18 cellular contexts compared by ENCODE assay signal in genomic region chr7:16923019-16923418, GRCh38. TPM values are rescaled to one million over a fixed set of nuclear protein-coding genes. Genes with fewer than 3 reads are reported as not detected.
DNase-seq lines count a peak whose midpoint lies in the region; ATAC-seq and TF ChIP-seq lines count a peak whose summit lies in the region.
"Had no signal": no experiment of that assay in that cellular context is flagged by ENCODE, and none has a peak within 500 bp of the region (broad histone marks: within the 10 kb centered on the region; RNA-seq: fewer than 3 reads in every experiment).

No MANE protein-coding gene starts in this region.

- no peaks in the 10 kb centered on the region for H3K36me3 ChIP-seq in OCI-LY1 (ENCODE audit: insufficient read depth, low read length)
- H3K36me3 ChIP-seq in colonic mucosa = no peaks in the 10 kb centered on the region
- no peaks in the 10 kb centered on the region for H3K36me3 ChIP-seq in transverse colon
- H3K36me3 ChIP-seq: sigmoid colon, SJSA1 had no signal

- no peaks in the 10 kb centered on the region for H4K20me1 ChIP-seq in OCI-LY1 (ENCODE audit: insufficient read depth, low read length)

- peak overlapping the region; percentile 45 for H3K27ac Mint-ChIP-seq in activated T-cell treated with anti-CD3 and anti-CD28 coated beads, Interleukin-2, amount 50 U/mL, for 24 hours
- H3K27ac Mint-ChIP-seq: activated T-helper 1 cell treated with anti-CD3 and anti-CD28 coated beads, Interleukin-12 subunit alpha, Interleukin-12 subunit beta, Interleukin-2, Interleukin-4 antibody, amounts not matched to agents 30 ng/mL and 10 ng/mL and 1 ng/mL, durations not matched to agents 14 hours and 24 hours and 36 hours had no signal

- in situ Hi-C loops in transverse colon (cut with MboI; ENCODE audit: low pct_ligation_motif_present in 1 of 4, low pct_unique_long_range_greater_than_20kb in 1 of 4, low sequenced_read_pairs in 3 of 4) = loop anchor here in 1 of 4 donors (25.0 kb wide), 1 partner anchor 236 kb away; no protein-coding TSS in a partner anchor

- intact Hi-C loops in colonic mucosa (cut with DNase I) (loop anchor here (10.0 kb wide), 1 partner anchor 722 kb away; no protein-coding TSS in a partner anchor), transverse colon (cut with DNase I; ENCODE audit: low total_unique reads) (no loop called here)

- H3K9me2 ChIP-seq in OCI-LY1 (ENCODE audit: low read depth, low read length) = no peaks in the 10 kb centered on the region

- H3K9me3 ChIP-seq in OCI-LY1 (ENCODE audit: low read length) (0 out of 2 replicates have a peak, but pooled peaks cover 7% of the 10 kb centered on the region), colonic mucosa (no peaks in the 10 kb centered on the region), transverse colon (no peaks in the 10 kb centered on the region)
- H3K9me3 ChIP-seq: body of pancreas, sigmoid colon, SJSA1 had no signal

- no peaks in the 10 kb centered on the region for H3F3A ChIP-seq in OCI-LY1 (ENCODE audit: insufficient read depth, low read length)

- no peak for ATAC-seq in HG03025 (IDR thresholded peaks at IDR 0.05; ENCODE audit: low FRiP score, unreplicated experiment)
- no peak for ATAC-seq in GM19452 (IDR thresholded peaks at IDR 0.05; ENCODE audit: unreplicated experiment)
- ATAC-seq: body of pancreas had no signal

- H3K27ac ChIP-seq in OCI-LY1 (ENCODE audit: low read depth, low read length, poor library complexity, severe bottlenecking) (peak overlapping the region; percentile 46), colonic mucosa (peak overlapping the region; percentile 23), transverse colon (peak overlapping the region in 3 of 4 donors; percentile 17 to 57 (median 33))
- H3K27ac ChIP-seq: body of pancreas, dorsolateral prefrontal cortex, sigmoid colon, SJSA1 had no signal

- H3K4me1 ChIP-seq in OCI-LY1 (ENCODE audit: insufficient read depth, low read length, severe bottlenecking) (peaks cover 37% of the 10 kb centered on the region), colonic mucosa (peaks cover 3% of the 10 kb centered on the region), transverse colon (peaks cover 4 to 35% (median 23%) of the 10 kb centered on the region in 4 donors)
- H3K4me1 ChIP-seq: sigmoid colon had no signal

- H3K9me3 Mint-ChIP-seq in activated T-cell treated with anti-CD3 and anti-CD28 coated beads, Interleukin-2, amount 50 U/mL, for 24 hours = no peaks in the 10 kb centered on the region
- H3K9me3 Mint-ChIP-seq: activated T-helper 1 cell treated with anti-CD3 and anti-CD28 coated beads, Interleukin-12 subunit alpha, Interleukin-12 subunit beta, Interleukin-2, Interleukin-4 antibody, amounts not matched to agents 30 ng/mL and 10 ng/mL and 1 ng/mL, durations not matched to agents 14 hours and 24 hours and 36 hours had no signal

- no peak for TF ChIP-seq CTCF in OCI-LY1 (IDR thresholded peaks at IDR 0.05; ENCODE audit: low read length)
- TF ChIP-seq CTCF in colonic mucosa (IDR thresholded peaks at IDR 0.05) = no peak
- TF ChIP-seq CTCF in transverse colon (IDR thresholded peaks at IDR 0.05) = no peak

- H3K9ac ChIP-seq in OCI-LY1 (ENCODE audit: low read length) = no peak overlapping the region; the same call in 1 of the 2 replicates
- peak overlapping the region in 1 of 2 donors; percentile 32 for H3K9ac ChIP-seq in colonic mucosa (ENCODE audit: low read depth in 2 of 2, low read length in 2 of 2)

- H3K4me1 Mint-ChIP-seq in activated T-cell treated with anti-CD3 and anti-CD28 coated beads, Interleukin-2, amount 50 U/mL, for 24 hours (ENCODE audit: low read depth) = peaks cover 15% of the 10 kb centered on the region

- DNase-seq in activated T-cell treated with anti-CD3 and anti-CD28 coated beads, Interleukin-2, amount 50 U/mL, for 24 hours = no peak
- no peak for DNase-seq in activated T-cell treated with anti-CD3 and anti-CD28 coated beads, Interleukin-2, amount 50 U/mL, for 1 hour
- DNase-seq in colonic mucosa (no peak), transverse colon (no peak), anterior cingulate cortex (lab: John Stamatoyannopoulos, UW) (no peak)
- DNase-seq: body of pancreas; COR-L47; dorsolateral prefrontal cortex; NK-92 treated with Interleukin-12 subunit alpha and Interleukin-12 subunit beta, amount 100 ng/mL, for 24 hours; sigmoid colon had no signal

- no peak overlapping the region for H3K4me3 ChIP-seq in OCI-LY1 (ENCODE audit: low read depth, low read length, poor library complexity, severe bottlenecking)
- no peak overlapping the region for H3K4me3 ChIP-seq in colonic mucosa
- no peak overlapping the region for H3K4me3 ChIP-seq in transverse colon
- H3K4me3 ChIP-seq: body of pancreas, dorsolateral prefrontal cortex, sigmoid colon, SJSA1 had no signal

- no peaks in the 10 kb centered on the region for H3K36me3 Mint-ChIP-seq in activated T-cell treated with anti-CD3 and anti-CD28 coated beads, Interleukin-2, amount 50 U/mL, for 24 hours (ENCODE audit: low read depth)

- peak overlapping the region; percentile 2; the same call in 1 of the 2 replicates for H3K4me2 ChIP-seq in OCI-LY1 (ENCODE audit: low read length)

- no peak overlapping the region for H2AFZ ChIP-seq in OCI-LY1 (ENCODE audit: low read length)

- H3K27me3 ChIP-seq in OCI-LY1 (ENCODE audit: insufficient read depth, low read length) (no peaks in the 10 kb centered on the region), colonic mucosa (no peaks in the 10 kb centered on the region), transverse colon (no peaks in the 10 kb centered on the region)
- H3K27me3 ChIP-seq: body of pancreas, dorsolateral prefrontal cortex, sigmoid colon, SJSA1 had no signal

- no peaks in the 10 kb centered on the region for H3K79me2 ChIP-seq in OCI-LY1 (ENCODE audit: insufficient read depth, low read length)

- no peak overlapping the region for H3K4me3 Mint-ChIP-seq in activated T-cell treated with anti-CD3 and anti-CD28 coated beads, Interleukin-2, amount 50 U/mL, for 24 hours
- H3K4me3 Mint-ChIP-seq: activated T-helper 1 cell treated with anti-CD3 and anti-CD28 coated beads, Interleukin-12 subunit alpha, Interleukin-12 subunit beta, Interleukin-2, Interleukin-4 antibody, amounts not matched to agents 30 ng/mL and 10 ng/mL and 1 ng/mL, durations not matched to agents 14 hours and 24 hours and 36 hours had no signal

- no peaks in the 10 kb centered on the region for H3K27me3 Mint-ChIP-seq in activated T-cell treated with anti-CD3 and anti-CD28 coated beads, Interleukin-2, amount 50 U/mL, for 24 hours

- WGBS in transverse colon (ENCODE audit: low coverage in 1 of 2), 2 donors = 49 to 100% methylated on average over 1 to 2 of the region's 2 CpGs

- TF ChIP-seq POLR2A in transverse colon (IDR thresholded peaks at IDR 0.05) = no peak

- no peak for TF ChIP-seq EP300 in transverse colon (IDR thresholded peaks at IDR 0.05; ENCODE audit: low read depth)

RNA-seq across cellular contexts. Expression of gene AGR3, which starts 41.2 kb away (rescaled TPM):
- 100 to 1,000 TPM; 144 to 197 TPM for total RNA-seq in colonic mucosa
- total RNA-seq in transverse colon = 100 to 1,000 TPM in 3 of 4 donors, 10 to 100 TPM in 1; 65.1 to 216 (median 126) TPM
- total RNA-seq: activated T-helper 1 cell treated with anti-CD3 and anti-CD28 coated beads, Interleukin-12 subunit alpha, Interleukin-12 subunit beta, Interleukin-2, Interleukin-4 antibody, amounts not matched to agents 30 ng/mL and 10 ng/mL and 1 ng/mL, durations not matched to agents 14 hours and 24 hours and 36 hours; dorsolateral prefrontal cortex; fibroblast of lung; H4; liver; SJSA1 had no signal
